ENCODE assay signal across 11 cellular contexts in genomic region chr20:57352305-57352704, GRCh38. TPM values are rescaled to one million over a fixed set of nuclear protein-coding genes. Genes with fewer than 3 reads are reported as not detected.
DNase-seq lines count a peak whose midpoint lies in the region; ATAC-seq and TF ChIP-seq lines count a peak whose summit lies in the region.
"Had no signal": no experiment of that assay in that cellular context is flagged by ENCODE, and none has a peak within 500 bp of the region (broad histone marks: within the 10 kb centered on the region; RNA-seq: fewer than 3 reads in every experiment).

No MANE protein-coding gene starts in this region.

- peak overlapping the region; percentile 99 for H3K4me3 ChIP-seq in LNCaP clone FGC (ENCODE audit: low read depth, low read length)

- intact Hi-C loops in CD14-positive monocyte (cut with micrococcal nuclease): no loop called here

- H3K4me3 Mint-ChIP-seq in CD14-positive monocyte (peak overlapping the region in 1 of 2 donors; percentile 89), chondrocyte (ENCODE audit: unreplicated experiment) (peak overlapping the region; percentile 88)
- H3K4me3 Mint-ChIP-seq in naive thymus-derived CD8-positive, alpha-beta T cell: peak overlapping the region; percentile 84 to 94 (median 89)

- in situ Hi-C loops in KBM-7 (cut with MboI; ENCODE audit: low pct_unique_long_range_greater_than_20kb, low sequenced_read_pairs): no loop called here

- peaks cover 0 to 10% (median 3%) of the 10 kb centered on the region in 7 donors for H3K9me3 Mint-ChIP-seq in CD14-positive monocyte
- no peaks in the 10 kb centered on the region for H3K9me3 Mint-ChIP-seq in chondrocyte (ENCODE audit: low read depth)
- no peaks in the 10 kb centered on the region for H3K9me3 Mint-ChIP-seq in naive thymus-derived CD8-positive, alpha-beta T cell

- TF ChIP-seq CTCF in CD14-positive monocyte (IDR thresholded peaks at IDR 0.05) (no peak), LNCaP clone FGC (IDR thresholded peaks at IDR 0.05; ENCODE audit: control insufficient read depth, extremely low read depth, insufficient read depth) (no peak), chondrocyte (IDR thresholded peaks at IDR 0.05) (no peak)

- H3K27ac Mint-ChIP-seq in CD14-positive monocyte (peak overlapping the region in 4 of 7 donors; percentile 27 to 91 (median 52)), chondrocyte (ENCODE audit: unreplicated experiment) (peak overlapping the region; percentile 90)
- H3K27ac Mint-ChIP-seq in naive thymus-derived CD8-positive, alpha-beta T cell: peak overlapping the region in 6 of 10 donors; percentile 42 to 94 (median 66)

- peaks cover 24 to 38% of the 10 kb centered on the region in 2 donors for H3K36me3 Mint-ChIP-seq in CD14-positive monocyte
- peaks cover 12% of the 10 kb centered on the region for H3K36me3 Mint-ChIP-seq in chondrocyte (ENCODE audit: low read depth)
- peaks cover 0 to 25% (median 4%) of the 10 kb centered on the region in 3 donors for H3K36me3 Mint-ChIP-seq in naive thymus-derived CD8-positive, alpha-beta T cell

- H3K4me1 Mint-ChIP-seq in CD14-positive monocyte (peaks cover 14% of the 10 kb centered on the region), chondrocyte (ENCODE audit: low read depth) (peaks cover 20% of the 10 kb centered on the region)
- H3K4me1 Mint-ChIP-seq in naive thymus-derived CD8-positive, alpha-beta T cell: peaks cover 10 to 28% (median 26%) of the 10 kb centered on the region in 4 donors

- DNase-seq in CD14-positive monocyte (ENCODE audit: low spot score) (no peak), LNCaP clone FGC (ENCODE audit: low read depth) (no peak), chondrocyte (ENCODE audit: low spot score) (no peak), KBM-7 (no peak), KG1 (lab: John Stamatoyannopoulos, UW) (no peak)
- DNase-seq in naive thymus-derived CD8-positive, alpha-beta T cell: no peak
- no peak for DNase-seq in stimulated activated CD4-positive, alpha-beta T cell treated with anti-CD3 and anti-CD28 coated beads, Interleukin-1b, Interleukin-23, amount 100 ng/mL, for 48 hours
- no peak for DNase-seq in stimulated activated CD4-positive, alpha-beta T cell treated with anti-CD3 and anti-CD28 coated beads, Interleukin-15, amount 100 ng/mL, for 24 hours
- DNase-seq: activated CD4-positive, alpha-beta T cell treated with anti-CD3 and anti-CD28 coated beads, Interleukin-2, amount 50 U/mL, for 1 hour; foreskin melanocyte; NCI-H1694 had no signal

- POLR2A ChIA-PET in naive thymus-derived CD8-positive, alpha-beta T cell (lab: Charles Lee): no interaction called here

- peaks cover 6 to 20% (median 14%) of the 10 kb centered on the region in 3 donors for H3K27me3 Mint-ChIP-seq in CD14-positive monocyte (ENCODE audit: low read depth in 3 of 3)
- no peaks in the 10 kb centered on the region for H3K27me3 Mint-ChIP-seq in chondrocyte (ENCODE audit: low read depth)
- H3K27me3 Mint-ChIP-seq in naive thymus-derived CD8-positive, alpha-beta T cell: peaks cover 0 to 4% (median 0%) of the 10 kb centered on the region in 5 donors

- ATAC-seq in naive thymus-derived CD8-positive, alpha-beta T cell: no peak

RNA-seq across cellular contexts. Expression of gene RAE1, which starts 1.2 kb away (rescaled TPM):
- polyA plus RNA-seq in CD14-positive monocyte: 10 to 100 TPM; 15.8 to 21.7 TPM
- 17.6 to 22.3 TPM (median 19.0 TPM) in 3 replicates for total RNA-seq in chondrocyte
- total RNA-seq in naive thymus-derived CD8-positive, alpha-beta T cell: 10 to 100 TPM; 30.9 to 34.0 TPM
- polyA plus RNA-seq in naive thymus-derived CD8-positive, alpha-beta T cell: 10 to 100 TPM; 35.5 to 54.4 (median 37.0) TPM

RNA-seq across cellular contexts. Expression of gene SPO11, which starts 22.7 kb away (rescaled TPM):
- not detected for polyA plus RNA-seq in CD14-positive monocyte
- total RNA-seq in chondrocyte: not detected in 3 replicates
- total RNA-seq in naive thymus-derived CD8-positive, alpha-beta T cell: not detected
- polyA plus RNA-seq in naive thymus-derived CD8-positive, alpha-beta T cell: not detected

RNA-seq across cellular contexts. Expression of gene RBM38, which starts 38.9 kb away (rescaled TPM):
- polyA plus RNA-seq in CD14-positive monocyte: 10 to 100 TPM in 1 of 2 donors, 1 to 10 TPM in 1; 7.5 to 17.8 TPM
- 10.8 to 12.0 TPM (median 11.2 TPM) in 3 replicates for total RNA-seq in chondrocyte
- total RNA-seq in naive thymus-derived CD8-positive, alpha-beta T cell: 100 to 1,000 TPM; 117 to 121 TPM
- polyA plus RNA-seq in naive thymus-derived CD8-positive, alpha-beta T cell: 100 to 1,000 TPM in 1 of 3 donors, 10 to 100 TPM in 2; 48.9 to 153 (median 69.0) TPM
